ENCODE assay signal across 1 cellular context in the genomic region with DNA sequence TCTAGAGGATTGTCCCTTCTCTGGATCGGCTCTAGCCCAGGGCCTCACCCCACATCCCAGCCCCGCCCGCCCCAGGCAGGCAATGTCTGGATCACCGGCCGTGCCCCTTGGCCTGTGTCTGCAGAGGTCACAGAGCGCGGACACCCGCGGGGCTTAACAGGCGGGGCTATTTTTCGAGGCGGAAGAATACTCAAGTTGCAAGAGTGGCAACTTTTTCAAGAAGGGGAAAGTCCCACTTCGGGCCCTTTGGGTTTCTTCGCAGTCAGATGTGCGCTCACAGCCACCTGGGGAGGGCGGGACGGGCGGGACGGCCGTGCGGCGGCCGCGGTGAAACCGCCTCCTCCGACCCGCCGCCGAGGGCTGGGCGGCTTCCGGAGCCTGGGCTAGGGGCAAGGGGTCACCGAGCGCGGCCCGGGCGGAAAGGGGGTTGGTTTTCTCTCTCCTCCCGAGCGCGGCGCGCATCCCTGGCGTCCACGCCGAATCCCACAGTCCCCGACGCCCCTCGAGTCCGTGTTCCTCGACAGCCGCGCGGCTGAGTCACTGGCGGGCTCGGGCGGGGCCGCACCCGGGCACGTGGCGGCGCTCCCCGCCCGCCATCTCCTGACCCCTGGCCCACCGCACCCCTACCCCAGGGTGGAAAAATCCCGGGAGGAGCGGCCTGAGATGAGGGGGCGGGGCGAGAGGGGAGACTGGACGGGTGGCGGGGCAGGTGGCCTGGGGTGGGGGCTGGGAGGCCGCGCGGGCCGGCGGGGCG.
TF ChIP-seq lines count a peak whose summit lies in the region.

No MANE protein-coding gene starts in this region.

TF ChIP-seq in HepG2, 621 proteins besides CTCF, POLR2A, EP300 and RAD21 (continued from another document and continues in another):
- TF ChIP-seq CHCHD3 (CRISPR knock-in tag; IDR thresholded peaks at IDR 0.05) (no peak), NR3C1 (CRISPR knock-in tag; IDR thresholded peaks at IDR 0.05) (no peak), NR2C2 (CRISPR knock-in tag; IDR thresholded peaks at IDR 0.05; ENCODE audit: borderline replicate concordance) (peak; percentile 80), ZNF713 (CRISPR knock-in tag; IDR thresholded peaks at IDR 0.05) (0 out of 2 replicates have a peak, but pooled peaks have one; percentile 31), ZNF572 (CRISPR knock-in tag; IDR thresholded peaks at IDR 0.05) (no peak), TP53 (CRISPR knock-in tag; conservative IDR thresholded peaks at IDR 0.05) (no peak), ZFYVE20 (CRISPR knock-in tag; IDR thresholded peaks at IDR 0.05; ENCODE audit: borderline replicate concordance, low read depth) (peak; percentile 26; the same call in 1 of the 2 replicates), STAT5B (CRISPR knock-in tag; IDR thresholded peaks at IDR 0.05) (no peak), GABPB1 (CRISPR knock-in tag; IDR thresholded peaks at IDR 0.05) (peak; percentile 76; the same call in 1 of the 2 replicates), ZNF263 (CRISPR knock-in tag; IDR thresholded peaks at IDR 0.05) (no peak), ZNF558 (CRISPR knock-in tag; IDR thresholded peaks at IDR 0.05; ENCODE audit: borderline replicate concordance) (no peak), ZNF773 (CRISPR knock-in tag; IDR thresholded peaks at IDR 0.05; ENCODE audit: borderline replicate concordance) (no peak), ZNF629 (CRISPR knock-in tag; conservative IDR thresholded peaks at IDR 0.05) (no peak), ZNF253 (CRISPR knock-in tag; IDR thresholded peaks at IDR 0.05; ENCODE audit: borderline replicate concordance) (no peak), SIX1 (CRISPR knock-in tag; IDR thresholded peaks at IDR 0.05; ENCODE audit: borderline replicate concordance) (no peak), NFKB2 (CRISPR knock-in tag; IDR thresholded peaks at IDR 0.05; ENCODE audit: borderline replicate concordance) (peak; percentile 69), LCORL (IDR thresholded peaks at IDR 0.05) (no peak), LCORL (CRISPR knock-in tag; IDR thresholded peaks at IDR 0.05) (peak; percentile 18; the same call in 1 of the 2 replicates), KDM1A (CRISPR knock-in tag; IDR thresholded peaks at IDR 0.05) (no peak), RARG (CRISPR knock-in tag; IDR thresholded peaks at IDR 0.05; ENCODE audit: low read depth) (no peak), ZNF496 (CRISPR knock-in tag; IDR thresholded peaks at IDR 0.05; ENCODE audit: insufficient replicate concordance) (no peak), ZSCAN20 (CRISPR knock-in tag; IDR thresholded peaks at IDR 0.05; ENCODE audit: borderline replicate concordance) (no peak), XRCC5 (optimal IDR thresholded peaks at IDR 0.05; ENCODE audit: low read length) (peak; percentile 9), SOX5 (CRISPR knock-in tag; IDR thresholded peaks at IDR 0.05; ENCODE audit: borderline replicate concordance) (peak; percentile 22; the same call in 1 of the 2 replicates), ZNF225 (CRISPR knock-in tag; IDR thresholded peaks at IDR 0.05) (no peak)
- TF ChIP-seq, protein P1, sequence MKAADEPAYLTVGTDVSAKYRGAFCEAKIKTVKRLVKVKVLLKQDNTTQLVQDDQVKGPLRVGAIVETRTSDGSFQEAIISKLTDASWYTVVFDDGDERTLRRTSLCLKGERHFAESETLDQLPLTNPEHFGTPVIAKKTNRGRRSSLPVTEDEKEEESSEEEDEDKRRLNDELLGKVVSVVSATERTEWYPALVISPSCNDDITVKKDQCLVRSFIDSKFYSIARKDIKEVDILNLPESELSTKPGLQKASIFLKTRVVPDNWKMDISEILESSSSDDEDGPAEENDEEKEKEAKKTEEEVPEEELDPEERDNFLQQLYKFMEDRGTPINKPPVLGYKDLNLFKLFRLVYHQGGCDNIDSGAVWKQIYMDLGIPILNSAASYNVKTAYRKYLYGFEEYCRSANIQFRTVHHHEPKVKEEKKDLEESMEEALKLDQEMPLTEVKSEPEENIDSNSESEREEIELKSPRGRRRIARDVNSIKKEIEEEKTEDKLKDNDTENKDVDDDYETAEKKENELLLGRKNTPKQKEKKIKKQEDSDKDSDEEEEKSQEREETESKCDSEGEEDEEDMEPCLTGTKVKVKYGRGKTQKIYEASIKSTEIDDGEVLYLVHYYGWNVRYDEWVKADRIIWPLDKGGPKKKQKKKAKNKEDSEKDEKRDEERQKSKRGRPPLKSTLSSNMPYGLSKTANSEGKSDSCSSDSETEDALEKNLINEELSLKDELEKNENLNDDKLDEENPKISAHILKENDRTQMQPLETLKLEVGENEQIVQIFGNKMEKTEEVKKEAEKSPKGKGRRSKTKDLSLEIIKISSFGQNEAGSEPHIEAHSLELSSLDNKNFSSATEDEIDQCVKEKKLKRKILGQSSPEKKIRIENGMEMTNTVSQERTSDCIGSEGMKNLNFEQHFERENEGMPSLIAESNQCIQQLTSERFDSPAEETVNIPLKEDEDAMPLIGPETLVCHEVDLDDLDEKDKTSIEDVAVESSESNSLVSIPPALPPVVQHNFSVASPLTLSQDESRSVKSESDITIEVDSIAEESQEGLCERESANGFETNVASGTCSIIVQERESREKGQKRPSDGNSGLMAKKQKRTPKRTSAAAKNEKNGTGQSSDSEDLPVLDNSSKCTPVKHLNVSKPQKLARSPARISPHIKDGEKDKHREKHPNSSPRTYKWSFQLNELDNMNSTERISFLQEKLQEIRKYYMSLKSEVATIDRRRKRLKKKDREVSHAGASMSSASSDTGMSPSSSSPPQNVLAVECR (CRISPR knock-in tag; IDR thresholded peaks at IDR 0.05; ENCODE audit: borderline replicate concordance), result peak; percentile 19; the same call in 1 of the 2 replicates
- TF ChIP-seq, protein P2, sequence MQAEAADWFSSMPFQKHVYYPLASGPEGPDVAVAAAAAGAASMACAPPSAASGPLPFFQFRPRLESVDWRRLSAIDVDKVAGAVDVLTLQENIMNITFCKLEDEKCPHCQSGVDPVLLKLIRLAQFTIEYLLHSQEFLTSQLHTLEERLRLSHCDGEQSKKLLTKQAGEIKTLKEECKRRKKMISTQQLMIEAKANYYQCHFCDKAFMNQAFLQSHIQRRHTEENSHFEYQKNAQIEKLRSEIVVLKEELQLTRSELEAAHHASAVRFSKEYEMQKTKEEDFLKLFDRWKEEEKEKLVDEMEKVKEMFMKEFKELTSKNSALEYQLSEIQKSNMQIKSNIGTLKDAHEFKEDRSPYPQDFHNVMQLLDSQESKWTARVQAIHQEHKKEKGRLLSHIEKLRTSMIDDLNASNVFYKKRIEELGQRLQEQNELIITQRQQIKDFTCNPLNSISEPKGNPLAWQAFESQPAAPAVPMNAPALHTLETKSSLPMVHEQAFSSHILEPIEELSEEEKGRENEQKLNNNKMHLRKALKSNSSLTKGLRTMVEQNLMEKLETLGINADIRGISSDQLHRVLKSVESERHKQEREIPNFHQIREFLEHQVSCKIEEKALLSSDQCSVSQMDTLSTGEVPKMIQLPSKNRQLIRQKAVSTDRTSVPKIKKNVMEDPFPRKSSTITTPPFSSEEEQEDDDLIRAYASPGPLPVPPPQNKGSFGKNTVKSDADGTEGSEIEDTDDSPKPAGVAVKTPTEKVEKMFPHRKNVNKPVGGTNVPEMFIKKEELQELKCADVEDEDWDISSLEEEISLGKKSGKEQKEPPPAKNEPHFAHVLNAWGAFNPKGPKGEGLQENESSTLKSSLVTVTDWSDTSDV (CRISPR knock-in tag; IDR thresholded peaks at IDR 0.05), result 0 out of 2 replicates have a peak, but pooled peaks have one; percentile 35
- TF ChIP-seq, protein P3, sequence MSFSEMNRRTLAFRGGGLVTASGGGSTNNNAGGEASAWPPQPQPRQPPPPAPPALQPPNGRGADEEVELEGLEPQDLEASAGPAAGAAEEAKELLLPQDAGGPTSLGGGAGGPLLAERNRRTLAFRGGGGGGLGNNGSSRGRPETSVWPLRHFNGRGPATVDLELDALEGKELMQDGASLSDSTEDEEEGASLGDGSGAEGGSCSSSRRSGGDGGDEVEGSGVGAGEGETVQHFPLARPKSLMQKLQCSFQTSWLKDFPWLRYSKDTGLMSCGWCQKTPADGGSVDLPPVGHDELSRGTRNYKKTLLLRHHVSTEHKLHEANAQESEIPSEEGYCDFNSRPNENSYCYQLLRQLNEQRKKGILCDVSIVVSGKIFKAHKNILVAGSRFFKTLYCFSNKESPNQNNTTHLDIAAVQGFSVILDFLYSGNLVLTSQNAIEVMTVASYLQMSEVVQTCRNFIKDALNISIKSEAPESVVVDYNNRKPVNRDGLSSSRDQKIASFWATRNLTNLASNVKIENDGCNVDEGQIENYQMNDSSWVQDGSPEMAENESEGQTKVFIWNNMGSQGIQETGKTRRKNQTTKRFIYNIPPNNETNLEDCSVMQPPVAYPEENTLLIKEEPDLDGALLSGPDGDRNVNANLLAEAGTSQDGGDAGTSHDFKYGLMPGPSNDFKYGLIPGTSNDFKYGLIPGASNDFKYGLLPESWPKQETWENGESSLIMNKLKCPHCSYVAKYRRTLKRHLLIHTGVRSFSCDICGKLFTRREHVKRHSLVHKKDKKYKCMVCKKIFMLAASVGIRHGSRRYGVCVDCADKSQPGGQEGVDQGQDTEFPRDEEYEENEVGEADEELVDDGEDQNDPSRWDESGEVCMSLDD (CRISPR knock-in tag; IDR thresholded peaks at IDR 0.05; ENCODE audit: borderline replicate concordance), result 0 out of 2 replicates have a peak, but pooled peaks have one; percentile 24
- TF ChIP-seq, protein P4, sequence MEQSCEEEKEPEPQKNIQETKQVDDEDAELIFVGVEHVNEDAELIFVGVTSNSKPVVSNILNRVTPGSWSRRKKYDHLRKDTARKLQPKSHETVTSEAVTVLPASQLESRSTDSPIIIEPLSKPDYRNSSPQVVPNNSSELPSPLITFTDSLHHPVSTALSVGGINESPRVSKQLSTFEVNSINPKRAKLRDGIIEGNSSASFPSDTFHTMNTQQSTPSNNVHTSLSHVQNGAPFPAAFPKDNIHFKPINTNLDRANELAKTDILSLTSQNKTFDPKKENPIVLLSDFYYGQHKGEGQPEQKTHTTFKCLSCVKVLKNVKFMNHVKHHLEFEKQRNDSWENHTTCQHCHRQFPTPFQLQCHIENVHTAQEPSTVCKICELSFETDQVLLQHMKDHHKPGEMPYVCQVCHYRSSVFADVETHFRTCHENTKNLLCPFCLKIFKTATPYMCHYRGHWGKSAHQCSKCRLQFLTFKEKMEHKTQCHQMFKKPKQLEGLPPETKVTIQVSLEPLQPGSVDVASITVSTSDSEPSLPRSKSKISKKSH (CRISPR knock-in tag; IDR thresholded peaks at IDR 0.05; ENCODE audit: borderline replicate concordance), result no peak; the same call in 1 of the 2 replicates
- TF ChIP-seq, protein P5, sequence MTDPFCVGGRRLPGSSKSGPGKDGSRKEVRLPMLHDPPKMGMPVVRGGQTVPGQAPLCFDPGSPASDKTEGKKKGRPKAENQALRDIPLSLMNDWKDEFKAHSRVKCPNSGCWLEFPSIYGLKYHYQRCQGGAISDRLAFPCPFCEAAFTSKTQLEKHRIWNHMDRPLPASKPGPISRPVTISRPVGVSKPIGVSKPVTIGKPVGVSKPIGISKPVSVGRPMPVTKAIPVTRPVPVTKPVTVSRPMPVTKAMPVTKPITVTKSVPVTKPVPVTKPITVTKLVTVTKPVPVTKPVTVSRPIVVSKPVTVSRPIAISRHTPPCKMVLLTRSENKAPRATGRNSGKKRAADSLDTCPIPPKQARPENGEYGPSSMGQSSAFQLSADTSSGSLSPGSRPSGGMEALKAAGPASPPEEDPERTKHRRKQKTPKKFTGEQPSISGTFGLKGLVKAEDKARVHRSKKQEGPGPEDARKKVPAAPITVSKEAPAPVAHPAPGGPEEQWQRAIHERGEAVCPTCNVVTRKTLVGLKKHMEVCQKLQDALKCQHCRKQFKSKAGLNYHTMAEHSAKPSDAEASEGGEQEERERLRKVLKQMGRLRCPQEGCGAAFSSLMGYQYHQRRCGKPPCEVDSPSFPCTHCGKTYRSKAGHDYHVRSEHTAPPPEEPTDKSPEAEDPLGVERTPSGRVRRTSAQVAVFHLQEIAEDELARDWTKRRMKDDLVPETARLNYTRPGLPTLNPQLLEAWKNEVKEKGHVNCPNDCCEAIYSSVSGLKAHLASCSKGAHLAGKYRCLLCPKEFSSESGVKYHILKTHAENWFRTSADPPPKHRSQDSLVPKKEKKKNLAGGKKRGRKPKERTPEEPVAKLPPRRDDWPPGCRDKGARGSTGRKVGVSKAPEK (CRISPR knock-in tag; IDR thresholded peaks at IDR 0.05; ENCODE audit: borderline replicate concordance), result no peak
- TF ChIP-seq, protein P6, sequence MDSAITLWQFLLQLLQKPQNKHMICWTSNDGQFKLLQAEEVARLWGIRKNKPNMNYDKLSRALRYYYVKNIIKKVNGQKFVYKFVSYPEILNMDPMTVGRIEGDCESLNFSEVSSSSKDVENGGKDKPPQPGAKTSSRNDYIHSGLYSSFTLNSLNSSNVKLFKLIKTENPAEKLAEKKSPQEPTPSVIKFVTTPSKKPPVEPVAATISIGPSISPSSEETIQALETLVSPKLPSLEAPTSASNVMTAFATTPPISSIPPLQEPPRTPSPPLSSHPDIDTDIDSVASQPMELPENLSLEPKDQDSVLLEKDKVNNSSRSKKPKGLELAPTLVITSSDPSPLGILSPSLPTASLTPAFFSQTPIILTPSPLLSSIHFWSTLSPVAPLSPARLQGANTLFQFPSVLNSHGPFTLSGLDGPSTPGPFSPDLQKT (CRISPR knock-in tag; IDR thresholded peaks at IDR 0.05; ENCODE audit: borderline replicate concordance), result no peak
- TF ChIP-seq, protein P7, sequence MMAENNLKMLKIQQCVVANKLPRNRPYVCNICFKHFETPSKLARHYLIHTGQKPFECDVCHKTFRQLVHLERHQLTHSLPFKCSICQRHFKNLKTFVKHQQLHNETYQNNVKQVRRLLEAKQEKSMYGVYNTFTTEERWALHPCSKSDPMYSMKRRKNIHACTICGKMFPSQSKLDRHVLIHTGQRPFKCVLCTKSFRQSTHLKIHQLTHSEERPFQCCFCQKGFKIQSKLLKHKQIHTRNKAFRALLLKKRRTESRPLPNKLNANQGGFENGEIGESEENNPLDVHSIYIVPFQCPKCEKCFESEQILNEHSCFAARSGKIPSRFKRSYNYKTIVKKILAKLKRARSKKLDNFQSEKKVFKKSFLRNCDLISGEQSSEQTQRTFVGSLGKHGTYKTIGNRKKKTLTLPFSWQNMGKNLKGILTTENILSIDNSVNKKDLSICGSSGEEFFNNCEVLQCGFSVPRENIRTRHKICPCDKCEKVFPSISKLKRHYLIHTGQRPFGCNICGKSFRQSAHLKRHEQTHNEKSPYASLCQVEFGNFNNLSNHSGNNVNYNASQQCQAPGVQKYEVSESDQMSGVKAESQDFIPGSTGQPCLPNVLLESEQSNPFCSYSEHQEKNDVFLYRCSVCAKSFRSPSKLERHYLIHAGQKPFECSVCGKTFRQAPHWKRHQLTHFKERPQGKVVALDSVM (CRISPR knock-in tag; IDR thresholded peaks at IDR 0.05), result no peak
